In genomic region chr5:80254767-80255424, GRCh38 we compare ENCODE assay signal across 8 cellular contexts. TPM values are rescaled to one million over a fixed set of nuclear protein-coding genes. Genes with fewer than 3 reads are reported as not detected.
A peak's percentile ranks its signal among the peaks of the same experiment; 100 is the strongest.
DNase-seq lines count a peak whose midpoint lies in the region; ATAC-seq and TF ChIP-seq lines count a peak whose summit lies in the region.

No MANE protein-coding gene starts in this region.

- H3K36me3 ChIP-seq in lung (ENCODE audit: control insufficient read depth in 2 of 2, insufficient read depth in 2 of 2, low read length in 2 of 2) = no peaks in the 10 kb centered on the region

- no peaks in the 10 kb centered on the region for H3K27me3 ChIP-seq in lung (ENCODE audit: control insufficient read depth, insufficient read depth)

- 0 to 1% methylated on average over 22 of the region's 22 CpGs for WGBS in lung, 2 donors

- peak overlapping the region; percentile 95 to 99 for H3K27ac ChIP-seq in lung (ENCODE audit: low read depth in 1 of 2, low read length in 1 of 2)
- H3K27ac ChIP-seq in temporal lobe (ENCODE audit: low read depth, low read length) = peak overlapping the region; percentile 70

- H3K4me3 ChIP-seq in GM12875 (ENCODE audit: low read depth, low read length) (peak overlapping the region; percentile 63), lung (peak overlapping the region; percentile 88)

- DNase-seq in 8988T = peak; percentile 32
- peak; percentile 41 for DNase-seq in RPMI8226
- DNase-seq in dermis blood vessel endothelial cell = peak; percentile 40
- DNase-seq in lung (ENCODE audit: low spot score) = no peak
- no peak for DNase-seq in NCI-H2196 treated with DMSO at 0.1 percent for 48 hours (lab: John Stamatoyannopoulos, UW; ENCODE audit: unreplicated experiment)
- no peak for DNase-seq in cerebellar nuclear complex (lab: John Stamatoyannopoulos, UW)

- H3K9me3 ChIP-seq in lung (ENCODE audit: control insufficient read depth in 2 of 2, insufficient read depth in 1 of 2, low read length in 1 of 2) = no peaks in the 10 kb centered on the region

- TF ChIP-seq CTCF in GM12875 (IDR thresholded peaks at IDR 0.05; ENCODE audit: borderline replicate concordance, insufficient read depth, low read depth, low read length) (no peak), lung (IDR thresholded peaks at IDR 0.05; ENCODE audit: control extremely low read depth, extremely low read depth) (no peak)

- peak; percentile 0 for ATAC-seq in lung (ENCODE audit: insufficient read depth, low FRiP score)

- peaks cover 9 to 19% of the 10 kb centered on the region in 2 donors for H3K4me1 ChIP-seq in lung (ENCODE audit: control insufficient read depth in 2 of 2, insufficient read depth in 2 of 2, low read length in 2 of 2)

RNA-seq across cellular contexts. Expression of gene SERINC5, which starts 1.0 kb away (rescaled TPM):
- 14.8 and 16.2 TPM in 2 replicates for total RNA-seq in dermis blood vessel endothelial cell
- 10 to 100 TPM; 41.2 to 84.5 TPM for total RNA-seq in lung
- 1 to 10 TPM; 6.2 to 6.5 TPM for polyA plus RNA-seq in lung
- total RNA-seq in temporal lobe = 45.2 TPM

Comparison
In these comparisons a context has a peak if more than half of its experiments do, and no peak if none do; other contexts are left out.
1. DNase-seq: peak in 8988T (single experiment), RPMI8226 (single experiment) and dermis blood vessel endothelial cell (single experiment); none in lung (single experiment), NCI-H2196 treated with DMSO at 0.1 percent for 48 hours (single experiment) and cerebellar nuclear complex (0 of 2).